Comparison of ENCODE assay signal across 1 cellular context in the genomic region with DNA sequence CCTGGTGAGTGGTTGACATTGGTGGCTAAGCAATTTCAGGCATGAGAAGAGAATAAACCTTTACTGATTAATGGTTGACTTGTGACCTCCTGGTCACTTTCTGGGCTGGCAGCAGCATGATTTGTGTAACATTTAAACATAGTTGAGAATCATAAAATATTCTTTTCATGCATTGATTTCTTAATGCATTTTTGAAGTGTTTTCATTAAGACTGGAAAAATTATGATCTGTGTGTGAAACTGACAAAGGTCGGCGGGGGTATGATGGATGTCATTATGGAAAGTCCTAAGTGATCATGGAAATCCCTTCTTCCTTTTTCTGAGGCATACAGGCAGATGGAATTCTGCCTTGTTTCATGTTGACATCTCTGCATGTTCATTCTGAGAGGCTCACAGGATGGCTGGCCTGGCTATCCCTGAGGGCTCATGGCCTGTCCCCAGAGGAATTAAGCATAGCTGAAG.
TF ChIP-seq lines count a peak whose summit lies in the region.

No MANE protein-coding gene starts in this region.

TF ChIP-seq in liver, 16 proteins besides CTCF, POLR2A, EP300 and RAD21 (continued from another document):
- TF ChIP-seq REST (IDR thresholded peaks at IDR 0.05) (no peak), RXRA (IDR thresholded peaks at IDR 0.05) (peak in 1 of 2 donors; percentile 22), GABPA (IDR thresholded peaks at IDR 0.05 in 1 of 2, conservative IDR thresholded peaks at IDR 0.05 in 1 of 2) (no peak)
